In the genomic region with DNA sequence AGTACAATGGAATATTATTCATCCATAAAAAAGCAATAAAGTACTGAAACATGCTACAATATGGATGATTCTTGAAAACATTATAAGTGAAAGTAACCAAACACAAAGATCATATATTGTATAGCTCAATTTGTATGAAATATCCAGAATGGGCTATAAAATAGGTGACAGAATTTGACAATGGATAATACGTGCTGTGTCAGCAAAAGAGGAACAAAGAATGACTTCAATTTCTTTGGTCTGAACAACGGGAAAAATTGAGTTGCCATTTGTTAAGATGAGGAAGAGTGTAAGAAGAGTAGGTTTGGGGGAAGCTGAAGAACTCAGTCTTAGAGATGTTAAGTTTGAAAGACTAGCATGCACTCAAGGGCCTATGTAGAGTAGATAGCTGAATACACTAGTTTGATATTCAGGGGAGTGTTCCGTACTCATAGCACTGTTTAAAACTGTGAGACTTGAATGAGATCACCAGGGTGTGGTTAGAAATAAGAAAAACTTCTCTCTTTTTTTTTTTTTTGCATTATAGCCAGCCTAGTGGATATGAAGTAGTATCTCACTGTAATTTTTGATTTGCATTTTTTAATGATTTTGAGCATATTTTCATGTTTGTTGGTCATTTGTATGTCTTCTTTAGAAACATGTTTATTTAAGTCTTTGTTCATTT, we compare ENCODE assay signal across 25 cellular contexts.
"Had no signal": no experiment of that assay in that cellular context is flagged by ENCODE, and none has a peak within 500 bp of the region (broad histone marks: within the 10 kb centered on the region; RNA-seq: fewer than 3 reads in every experiment).

No MANE protein-coding gene starts in this region.

- H3K27me3 Mint-ChIP-seq: activated CD8-positive, alpha-beta memory T cell treated with anti-CD3 and anti-CD28 coated beads, Interleukin-2, amount 10 ng/mL, durations not matched to agents 7 days and 5 days; activated T-cell treated with anti-CD3 and anti-CD28 coated beads, Interleukin-2, amount 50 U/mL, for 24 hours had no signal

- FAIRE-seq: astrocyte had no signal

- H3K27ac ChIP-seq: PC-9 had no signal

- H3K4me1 Mint-ChIP-seq: activated CD8-positive, alpha-beta memory T cell treated with anti-CD3 and anti-CD28 coated beads, Interleukin-2, amount 10 ng/mL, durations not matched to agents 7 days and 5 days; activated naive CD8-positive, alpha-beta T cell treated with anti-CD3 and anti-CD28 coated beads, Interleukin-2, amount 50 U/mL, for 24 hours; brain; T-helper 17 cell had no signal

- H3K4me2 ChIP-seq: PC-9 had no signal

- H3K9me3 Mint-ChIP-seq: activated T-cell treated with anti-CD3 and anti-CD28 coated beads, Interleukin-2, amount 50 U/mL, for 24 hours had no signal

- H3K4me3 Mint-ChIP-seq: activated CD8-positive, alpha-beta memory T cell treated with anti-CD3 and anti-CD28 coated beads, Interleukin-2, amount 10 ng/mL, durations not matched to agents 7 days and 5 days; activated naive CD8-positive, alpha-beta T cell treated with anti-CD3 and anti-CD28 coated beads, Interleukin-2, amount 50 U/mL, for 24 hours; activated T-cell treated with anti-CD3 and anti-CD28 coated beads, Interleukin-2, amount 50 U/mL, for 24 hours; brain; T-helper 17 cell; WTC11 had no signal

- H3K27ac Mint-ChIP-seq: activated CD8-positive, alpha-beta memory T cell treated with anti-CD3 and anti-CD28 coated beads, Interleukin-2, amount 10 ng/mL, durations not matched to agents 7 days and 5 days; activated naive CD4-positive, alpha-beta T cell treated with anti-CD3 and anti-CD28 coated beads, Interleukin-2, amount 50 U/mL, for 72 hours; activated naive CD8-positive, alpha-beta T cell treated with anti-CD3 and anti-CD28 coated beads, Interleukin-2, amount 50 U/mL, for 24 hours; activated T-cell treated with anti-CD3 and anti-CD28 coated beads, Interleukin-2, amount 50 U/mL, for 24 hours; brain; T-helper 17 cell; WTC11 had no signal

- ATAC-seq: activated CD8-positive, alpha-beta memory T cell treated with anti-CD3 and anti-CD28 coated beads, Interleukin-2, amount 10 ng/mL, durations not matched to agents 7 days and 5 days; activated naive CD4-positive, alpha-beta T cell treated with anti-CD3 and anti-CD28 coated beads, Interleukin-2, amount 50 U/mL, for 72 hours; activated naive CD8-positive, alpha-beta T cell treated with anti-CD3 and anti-CD28 coated beads, Interleukin-2, amount 50 U/mL, for 24 hours; T-helper 17 cell; WTC11 had no signal

- H3K36me3 Mint-ChIP-seq: activated CD8-positive, alpha-beta memory T cell treated with anti-CD3 and anti-CD28 coated beads, Interleukin-2, amount 10 ng/mL, durations not matched to agents 7 days and 5 days had no signal

- H2AFZ ChIP-seq: PC-9 had no signal

- DNase-seq: activated CD4-positive, alpha-beta T cell treated with anti-CD3 and anti-CD28 coated beads for 48 hours; activated CD4-positive, alpha-beta T cell treated with anti-CD3 and anti-CD28 coated beads, Interleukin-2, amount 50 U/mL, for 48 hours; activated CD4-positive, CD25-positive, alpha-beta regulatory T cell treated with anti-CD3 and anti-CD28 coated beads, Interleukin-2, amount 50 U/mL, for 72 hours; activated CD8-positive, alpha-beta memory T cell treated with anti-CD3 and anti-CD28 coated beads, Interleukin-2, amount 10 ng/mL, durations not matched to agents 7 days and 5 days; activated effector memory CD4-positive, alpha-beta T cell treated with anti-CD3 and anti-CD28 coated beads, Interleukin-2, amount 50 U/mL, for 16 hours; activated naive CD4-positive, alpha-beta T cell treated with Interleukin-2 at 50 U/mL for 16 hours; activated naive CD8-positive, alpha-beta T cell treated with anti-CD3 and anti-CD28 coated beads, Interleukin-2, amount 50 U/mL, for 24 hours; activated T-cell treated with anti-CD3 and anti-CD28 coated beads, Interleukin-2, amount 50 U/mL, for 24 hours; amygdala; Kasumi-1; KBM-7; NCI-H1105 treated with DMSO at 0.1 percent for 48 hours; NCI-H1436 treated with DMSO at 0.1 percent for 48 hours; NCI-H187; NCI-H2081; NCI-H510A treated with DMSO at 0.1 percent for 48 hours; NCI-H69; PC-9; SHP77 treated with DMSO at 0.1 percent for 48 hours; T-helper 17 cell; T-helper 9 cell had no signal

- H3K4me3 ChIP-seq: PC-9 had no signal
